8 cellular contexts compared by ENCODE assay signal in genomic region chrX:57453901-57454300, GRCh38.
DNase-seq lines count a peak whose midpoint lies in the region; ATAC-seq, FAIRE-seq and TF ChIP-seq lines count a peak whose summit lies in the region.

No MANE protein-coding gene starts in this region.

- no peak overlapping the region for H2BK5ac ChIP-seq in H9 (ENCODE audit: insufficient read length, low read length)

- H4K8ac ChIP-seq in H9 (replicated peaks; ENCODE audit: insufficient read length, low read depth, low read length): no peak overlapping the region

- H3K36me3 Mint-ChIP-seq in H9 (ENCODE audit: insufficient read depth in 1 of 3, low read depth in 3 of 3): peaks cover 12 to 24% (median 16%) of the 10 kb centered on the region in 3 experiments
- H3K36me3 Mint-ChIP-seq in memory B cell: peaks cover 7% of the 10 kb centered on the region

- H2BK120ac ChIP-seq in H9 (ENCODE audit: low read depth, low read length, poor library complexity, severe bottlenecking): no peak overlapping the region

- no peaks in the 10 kb centered on the region for H3K23me2 ChIP-seq in H9 (ENCODE audit: insufficient read length, low read depth, low read length, poor library complexity, severe bottlenecking)

- no peak overlapping the region for H3K27ac ChIP-seq in cardiac muscle cell
- no peak overlapping the region for H3K27ac ChIP-seq in H9 (ENCODE audit: insufficient read length, low read depth, low read length)
- no peak overlapping the region for H3K27ac ChIP-seq in K562 (ENCODE audit: extremely low read depth, low read depth, low read length)

- H4K91ac ChIP-seq in H9 (ENCODE audit: insufficient read length, low read depth, low read length): no peak overlapping the region

- no peaks in the 10 kb centered on the region for H3K36me3 ChIP-seq in cardiac muscle cell
- H3K36me3 ChIP-seq in K562 (ENCODE audit: control insufficient read depth, insufficient read depth, low read length): no peaks in the 10 kb centered on the region

- no peak overlapping the region for H3K4me3 ChIP-seq in cardiac muscle cell
- no peak overlapping the region for H3K4me3 ChIP-seq in K562

- H2BK12ac ChIP-seq in H9 (ENCODE audit: insufficient read length, low read depth, low read length): no peak overlapping the region

- H3K9me3 ChIP-seq in cardiac muscle cell (ENCODE audit: low read depth) (no peaks in the 10 kb centered on the region), H9 (ENCODE audit: control insufficient read depth, low read depth, low read length) (peaks cover 28% of the 10 kb centered on the region), K562 (replicated peaks; ENCODE audit: control insufficient read depth, insufficient read depth, low read depth, low read length) (no peaks in the 10 kb centered on the region)

- no peak overlapping the region for H2BK20ac ChIP-seq in H9 (ENCODE audit: low read depth, low read length, poor library complexity, severe bottlenecking)

- H2AFZ ChIP-seq in H9 (ENCODE audit: low read length): no peak overlapping the region
- no peak overlapping the region for H2AFZ ChIP-seq in K562 (ENCODE audit: low read depth, low read length)

- H2AK5ac ChIP-seq in H9 (ENCODE audit: insufficient read length, low read length): no peak overlapping the region

- H3K23ac ChIP-seq in H9 (ENCODE audit: insufficient read length, low read depth, low read length): no peak overlapping the region

- intact Hi-C loops in left cardiac atrium (cut with DNase I): loop anchor here in 1 of 2 donors (10.0 kb wide), 1 partner anchor 299 kb away; no protein-coding TSS in a partner anchor
- intact Hi-C loops in K562 (cut with micrococcal nuclease): loop anchor here (5.0 kb wide), 3 partner anchors 172 to 352 kb away; no protein-coding TSS in a partner anchor

- TF ChIP-seq RAD21 in K562 (CRISPR knock-in tag; conservative IDR thresholded peaks at IDR 0.05 in 1 of 2, IDR thresholded peaks at IDR 0.05 in 1 of 2): peak in 1 of 2 experiments; percentile 48; a peak in 2 of 4 replicates

- H3K4me1 Mint-ChIP-seq in H9 (no peaks in the 10 kb centered on the region), memory B cell (no peaks in the 10 kb centered on the region)

- TF ChIP-seq CTCF in cardiac muscle cell (IDR thresholded peaks at IDR 0.05; ENCODE audit: low read depth, low read length): peak; percentile 18
- TF ChIP-seq CTCF in H9 (conservative IDR thresholded peaks at IDR 0.05): peak; percentile 71
- TF ChIP-seq CTCF in K562 (IDR thresholded peaks at IDR 0.05 in 2 of 3, conservative IDR thresholded peaks at IDR 0.05 in 1 of 3; ENCODE audit: insufficient read depth in 2 of 3, low read depth in 1 of 3, low read length in 3 of 3): peak; percentile 38 to 59 (median 52); a peak in 4 of 6 replicates

- H3K14ac ChIP-seq in H9 (ENCODE audit: insufficient read depth, low read length): no peak overlapping the region

- H3K79me2 ChIP-seq in H9 (ENCODE audit: insufficient read depth, low read length): no peaks in the 10 kb centered on the region
- no peaks in the 10 kb centered on the region for H3K79me2 ChIP-seq in K562 (ENCODE audit: control insufficient read depth, insufficient read depth, low read length)

- H3K27me3 ChIP-seq in cardiac muscle cell: no peaks in the 10 kb centered on the region
- no peaks in the 10 kb centered on the region for H3K27me3 ChIP-seq in H9 (ENCODE audit: insufficient read depth, low read length)
- H3K27me3 ChIP-seq in K562 (ENCODE audit: control insufficient read depth in 2 of 2, insufficient read depth in 2 of 2, low read length in 2 of 2): no peaks in the 10 kb centered on the region

- H3K9me3 Mint-ChIP-seq in H9 (peaks cover 91 to 92% of the 10 kb centered on the region in 2 experiments), memory B cell (no peaks in the 10 kb centered on the region)

- no peak overlapping the region for H3K4me3 Mint-ChIP-seq in H9
- no peak overlapping the region for H3K4me3 Mint-ChIP-seq in memory B cell

- no peak overlapping the region for H3K4ac ChIP-seq in H9 (ENCODE audit: low read depth, low read length)

- H3K56ac ChIP-seq in H9 (ENCODE audit: insufficient read length, low read depth, low read length): no peak overlapping the region

- FAIRE-seq in K562 (lab: Jason Lieb, UNC): no peak

- DNase-seq in cardiac muscle cell (ENCODE audit: low read depth in 1 of 2, low spot score in 1 of 2) (peak; percentile 8 to 17), left cardiac atrium (no peak), H9 (peak; percentile 32), NCI-H748 (lab: John Stamatoyannopoulos, UW; ENCODE audit: unreplicated experiment) (peak; percentile 54), K562 (ENCODE audit: extremely low read depth in 1 of 4, low spot score in 3 of 4) (peak; percentile 7 to 32 (median 10)), memory B cell (ENCODE audit: low spot score in 2 of 2) (no peak), HuH-7 (ENCODE audit: low spot score) (no peak)

- H3K9me1 ChIP-seq in K562 (ENCODE audit: control insufficient read depth, insufficient read depth, low read length): no peaks in the 10 kb centered on the region

- POLR2A ChIA-PET in K562 (lab: Yijun Ruan, JAX): no interaction called here

- H3K27ac Mint-ChIP-seq in H9: no peak overlapping the region
- no peak overlapping the region for H3K27ac Mint-ChIP-seq in memory B cell

- no TSS peak for BruUV-seq in K562 (replicated peaks; lab: Mats Ljungman, UMichigan)

- H3K9ac ChIP-seq in H9 (ENCODE audit: extremely low read depth, insufficient read length, low read length) (no peak overlapping the region), K562 (ENCODE audit: insufficient read depth in 1 of 2, low read depth in 2 of 2, low read length in 2 of 2) (no peak overlapping the region)

- H3K18ac ChIP-seq in H9 (ENCODE audit: insufficient read length, low read depth, low read length): peak overlapping the region; percentile 48

- no peaks in the 10 kb centered on the region for H3K79me1 ChIP-seq in H9 (ENCODE audit: insufficient read depth, low read depth, low read length, poor library complexity, severe bottlenecking)

- H3T11ph ChIP-seq in H9 (ENCODE audit: low read length): no peak overlapping the region

- H3K27me3 Mint-ChIP-seq in H9 (ENCODE audit: low read depth) (no peaks in the 10 kb centered on the region; the same call in 1 of the 2 replicates), memory B cell (no peaks in the 10 kb centered on the region)

- H2BK15ac ChIP-seq in H9 (ENCODE audit: low read depth, low read length): no peak overlapping the region

- ATAC-seq in left cardiac atrium (no peak), K562 (peak; percentile 58; the same call in 2 of the 3 replicates), memory B cell (ENCODE audit: low read depth) (peak; percentile 26), HG03135 (IDR thresholded peaks at IDR 0.05; ENCODE audit: unreplicated experiment) (no peak)

- H3K4me1 ChIP-seq in cardiac muscle cell (ENCODE audit: low read depth) (no peaks in the 10 kb centered on the region), H9 (ENCODE audit: insufficient read depth, low read length) (no peaks in the 10 kb centered on the region), K562 (replicated peaks in 1 of 2; ENCODE audit: control insufficient read depth in 2 of 2, insufficient read depth in 2 of 2, low read length in 2 of 2) (no peaks in the 10 kb centered on the region)

- H4K20me1 ChIP-seq in H9 (ENCODE audit: control insufficient read depth, insufficient read depth, insufficient read length) (no peaks in the 10 kb centered on the region), K562 (replicated peaks; ENCODE audit: control insufficient read depth, insufficient read depth, low read length) (no peaks in the 10 kb centered on the region)

- H4K5ac ChIP-seq in H9 (ENCODE audit: insufficient read length, low read depth, low read length): no peak overlapping the region

- no peak for TF ChIP-seq POLR2A in K562 (conservative IDR thresholded peaks at IDR 0.05)

- in situ Hi-C loops in K562 (cut with MboI): no loop called here

- CTCF ChIA-PET in K562 (lab: Yijun Ruan, JAX; ENCODE audit: low intra/inter-chr PET ratio): no interaction called here

- WGBS in H9 (ENCODE audit: extremely low coverage, insufficient read length, low lambda C conversion rate): no CpG with 5 or more reads among the region's 4 CpGs
- 0% methylated on average over 4 of the region's 4 CpGs for WGBS in K562 (ENCODE audit: insufficient coverage, low coverage, missing lambda C conversion rate)

- TF ChIP-seq EP300 in K562 (IDR thresholded peaks at IDR 0.05; ENCODE audit: low read length): no peak

- H3K4me2 ChIP-seq in H9 (ENCODE audit: insufficient read depth, insufficient read length, low read length): no peak overlapping the region
- H3K4me2 ChIP-seq in K562 (ENCODE audit: insufficient read depth, low read length): no peak overlapping the region

TF ChIP-seq in K562, 482 proteins besides CTCF, POLR2A, EP300 and RAD21 (continues in another document):
- no peak for TF ChIP-seq ZBTB34 (CRISPR knock-in tag; IDR thresholded peaks at IDR 0.05)
- no peak for TF ChIP-seq MAFG (tag; conservative IDR thresholded peaks at IDR 0.05)
- no peak for TF ChIP-seq THAP7 (CRISPR knock-in tag; IDR thresholded peaks at IDR 0.05)
- TF ChIP-seq DNMT1 (IDR thresholded peaks at IDR 0.05): no peak
- TF ChIP-seq PHB (CRISPR knock-in tag; IDR thresholded peaks at IDR 0.05): no peak
- TF ChIP-seq FOXJ3 (CRISPR knock-in tag; IDR thresholded peaks at IDR 0.05): no peak

Comparison
In these comparisons a context has a peak if more than half of its experiments do, and no peak if none do; other contexts are left out.
1. DNase-seq: peak in cardiac muscle cell (2 of 2), H9 (single experiment), NCI-H748 (single experiment) and K562 (4 of 4); none in left cardiac atrium (single experiment), memory B cell (0 of 2) and HuH-7 (single experiment).
2. CTCF ChIP-seq: peak in every context shown above with its lines; median percentile 71 in H9; 52 in K562; 18 in cardiac muscle cell.
3. ATAC-seq: peak in K562 (single experiment) and memory B cell (single experiment); none in left cardiac atrium (0 of 2) and HG03135 (single experiment).